Comparison of ENCODE assay signal across 8 cellular contexts in genomic region chr17:63946440-63947363, GRCh38. TPM values are rescaled to one million over a fixed set of nuclear protein-coding genes. Genes with fewer than 3 reads are reported as not detected.
DNase-seq lines count a peak whose midpoint lies in the region; ATAC-seq, FAIRE-seq and TF ChIP-seq lines count a peak whose summit lies in the region.

No MANE protein-coding gene starts in this region.

- H3K9me3 ChIP-seq in A549 (no peaks in the 10 kb centered on the region), RWPE2 (ENCODE audit: severe bottlenecking) (no peaks in the 10 kb centered on the region)

- no peak for TF ChIP-seq POLR2A in A549 (IDR thresholded peaks at IDR 0.05; ENCODE audit: low read length)

- in situ Hi-C loops in GM13976 (cut with MboI; ENCODE audit: low sequenced_read_pairs, unreplicated experiment), result no loop called here

- H3K4me2 ChIP-seq in A549, result no peak overlapping the region

- no peak overlapping the region for H3K4me3 ChIP-seq in A549
- no peak overlapping the region for H3K4me3 ChIP-seq in RWPE2 (ENCODE audit: severe bottlenecking)
- peak overlapping the region; percentile 13 for H3K4me3 ChIP-seq in rectal smooth muscle tissue (ENCODE audit: low read length)

- no peak for TF ChIP-seq EP300 in A549 (IDR thresholded peaks at IDR 0.05)

- TF ChIP-seq CTCF in A549 (IDR thresholded peaks at IDR 0.05) (peak; percentile 77), GM13976 (IDR thresholded peaks at IDR 0.05; ENCODE audit: borderline replicate concordance, control extremely low read depth, extremely low read depth, insufficient read depth, missing control alignments) (peak; percentile 65), RWPE2 (IDR thresholded peaks at IDR 0.05; ENCODE audit: poor library complexity, severe bottlenecking) (peak; percentile 64)

- peak; percentile 51 to 57 for TF ChIP-seq RAD21 in A549 (conservative IDR thresholded peaks at IDR 0.05 in 1 of 2, IDR thresholded peaks at IDR 0.05 in 1 of 2)

- no peaks in the 10 kb centered on the region for H3K36me3 ChIP-seq in RWPE2 (ENCODE audit: low read depth)
- H3K36me3 ChIP-seq in rectal smooth muscle tissue (ENCODE audit: control insufficient read depth, insufficient read depth, low read length), result no peaks in the 10 kb centered on the region

- no peak for FAIRE-seq in A549 (lab: Jason Lieb, UNC)

- DNase-seq in A549 (ENCODE audit: low read depth in 1 of 2, low spot score in 1 of 2) (peak; percentile 45 to 84), GM13976 (ENCODE audit: low spot score) (peak; percentile 94), RWPE2 (ENCODE audit: low spot score) (no peak), glomerular visceral epithelial cell (ENCODE audit: extremely low spot score) (peak; percentile 39)
- DNase-seq in activated gamma-delta T cell treated with anti-CD3 and anti-CD28 coated beads, Interleukin-2, amount 50 U/mL, for 16 hours (ENCODE audit: low read depth), result peak; percentile 30

- CTCF ChIA-PET in A549 (lab: Yijun Ruan, JAX), result interaction anchor here (0.5 to 5.1 kb wide), 56 partner anchors 9 to 992 kb away, joined by 3 to 90 read pairs (median 6); partner anchors contain the start of genes CD79B, CSHL1, ERN1 and GH1

- ATAC-seq in A549 (peak; percentile 58 to 88; a peak in 5 of 6 replicates), HG03378 (IDR thresholded peaks at IDR 0.05; ENCODE audit: unreplicated experiment) (peak; percentile 47), RWPE2 (ENCODE audit: low read depth) (peak; percentile 68), HG03039 (IDR thresholded peaks at IDR 0.05; ENCODE audit: unreplicated experiment) (no peak)

- H3K27me3 ChIP-seq in RWPE2 (ENCODE audit: insufficient read depth, poor library complexity, severe bottlenecking), result no peaks in the 10 kb centered on the region
- H3K27me3 ChIP-seq in rectal smooth muscle tissue (ENCODE audit: control insufficient read depth, insufficient read depth, low read length), result no peaks in the 10 kb centered on the region

- H3K27ac ChIP-seq in A549 (no peak overlapping the region), RWPE2 (ENCODE audit: poor library complexity, severe bottlenecking) (no peak overlapping the region), rectal smooth muscle tissue (ENCODE audit: low read depth, low read length) (no peak overlapping the region)

- 42% methylated on average over 8 of the region's 20 CpGs for WGBS in A549 (ENCODE audit: missing lambda C conversion rate)

- POLR2A ChIA-PET in A549 (lab: Yijun Ruan, JAX), result interaction anchor here (0.5 to 1.2 kb wide), 4 partner anchors 14 to 360 kb away, joined by 3 to 6 read pairs (median 4); no protein-coding TSS in a partner anchor

- H3K4me1 ChIP-seq in A549 (no peaks in the 10 kb centered on the region), RWPE2 (ENCODE audit: insufficient read depth, poor library complexity, severe bottlenecking) (no peaks in the 10 kb centered on the region), rectal smooth muscle tissue (ENCODE audit: control insufficient read depth, insufficient read depth, low read length) (no peaks in the 10 kb centered on the region)

- no peak overlapping the region for H3K9ac ChIP-seq in rectal smooth muscle tissue (ENCODE audit: low read length)

TF ChIP-seq in A549, 52 proteins besides CTCF, POLR2A, EP300 and RAD21:
- TF ChIP-seq PBX3 (IDR thresholded peaks at IDR 0.05) (no peak), TFCP2L1 (CRISPR knock-in tag; IDR thresholded peaks at IDR 0.05) (no peak), BHLHE40 (IDR thresholded peaks at IDR 0.05; ENCODE audit: low read depth, low read length) (no peak), JUNB (IDR thresholded peaks at IDR 0.05) (no peak), MAFK (IDR thresholded peaks at IDR 0.05; ENCODE audit: partially characterized antibody) (no peak), HES2 (IDR thresholded peaks at IDR 0.05) (no peak), SMC3 (IDR thresholded peaks at IDR 0.05) (peak; percentile 71)

RNA-seq across cellular contexts. Expression of gene CD79B, which starts 14.6 kb away (rescaled TPM):
- 0.14 and 0.19 TPM in 2 replicates for polyA plus RNA-seq in A549 (2011; rRNA removed)
- 0.08 and 0.17 TPM in 2 replicates for polyA plus RNA-seq in A549 (2012; cell fraction: cytosol; rRNA removed)
- polyA plus RNA-seq in A549 (2012; cell fraction: nucleus; rRNA removed), result 0.05 TPM in 1 of 2 replicates, not detected in the other
- polyA plus RNA-seq in A549 (2017; fragmentation: RNase III; extraction: RNeasy Plus Mini Kit Qiagen cat#74134 plus additional on column Dnase treatment), result not detected in 3 replicates
- polyA minus RNA-seq in A549 (2011; rRNA and poly(A)+ RNA removed), result not detected in 2 replicates

RNA-seq across cellular contexts. Expression of gene SCN4A, which starts 26.0 kb away (rescaled TPM):
- 0.06 and 0.17 TPM in 2 replicates for polyA plus RNA-seq in A549 (2011; rRNA removed)
- polyA plus RNA-seq in A549 (2012; cell fraction: cytosol; rRNA removed), result 0.03 and 0.07 TPM in 2 replicates
- 0.05 TPM in 2 replicates for polyA plus RNA-seq in A549 (2012; cell fraction: nucleus; rRNA removed)
- polyA plus RNA-seq in A549 (2017; fragmentation: RNase III; extraction: RNeasy Plus Mini Kit Qiagen cat#74134 plus additional on column Dnase treatment), result 0.03 to 0.08 TPM (median 0.03 TPM) in 3 replicates
- polyA minus RNA-seq in A549 (2011; rRNA and poly(A)+ RNA removed), result 0.45 and 0.88 TPM in 2 replicates

RNA-seq across cellular contexts. Expression of gene GH1, which starts 28.1 kb away (rescaled TPM):
- not detected in 2 replicates for polyA plus RNA-seq in A549 (2011; rRNA removed)
- not detected in 2 replicates for polyA plus RNA-seq in A549 (2012; cell fraction: cytosol; rRNA removed)
- not detected in 2 replicates for polyA plus RNA-seq in A549 (2012; cell fraction: nucleus; rRNA removed)
- not detected in 3 replicates for polyA plus RNA-seq in A549 (2017; fragmentation: RNase III; extraction: RNeasy Plus Mini Kit Qiagen cat#74134 plus additional on column Dnase treatment)
- not detected in 2 replicates for polyA minus RNA-seq in A549 (2011; rRNA and poly(A)+ RNA removed)

RNA-seq across cellular contexts. Expression of gene CSHL1, which starts 35.6 kb away (rescaled TPM):
- polyA plus RNA-seq in A549 (2011; rRNA removed) (not detected in 2 replicates), A549 (2017; fragmentation: RNase III; extraction: RNeasy Plus Mini Kit Qiagen cat#74134 plus additional on column Dnase treatment) (not detected in 3 replicates)
- polyA plus RNA-seq in A549 (2012; cell fraction: cytosol; rRNA removed), result not detected in 2 replicates
- polyA plus RNA-seq in A549 (2012; cell fraction: nucleus; rRNA removed), result not detected in 2 replicates
- not detected in 2 replicates for polyA minus RNA-seq in A549 (2011; rRNA and poly(A)+ RNA removed)

RNA-seq across cellular contexts. Expression of gene CSH1, which starts 50.3 kb away (rescaled TPM):
- polyA plus RNA-seq in A549 (2011; rRNA removed) (not detected in 2 replicates), A549 (2017; fragmentation: RNase III; extraction: RNeasy Plus Mini Kit Qiagen cat#74134 plus additional on column Dnase treatment) (not detected in 3 replicates)
- polyA plus RNA-seq in A549 (2012; cell fraction: cytosol; rRNA removed), result not detected in 2 replicates
- polyA plus RNA-seq in A549 (2012; cell fraction: nucleus; rRNA removed), result not detected in 2 replicates
- polyA minus RNA-seq in A549 (2011; rRNA and poly(A)+ RNA removed), result not detected in 2 replicates
